ENCODE assay signal across 1 cellular context in the genomic region with DNA sequence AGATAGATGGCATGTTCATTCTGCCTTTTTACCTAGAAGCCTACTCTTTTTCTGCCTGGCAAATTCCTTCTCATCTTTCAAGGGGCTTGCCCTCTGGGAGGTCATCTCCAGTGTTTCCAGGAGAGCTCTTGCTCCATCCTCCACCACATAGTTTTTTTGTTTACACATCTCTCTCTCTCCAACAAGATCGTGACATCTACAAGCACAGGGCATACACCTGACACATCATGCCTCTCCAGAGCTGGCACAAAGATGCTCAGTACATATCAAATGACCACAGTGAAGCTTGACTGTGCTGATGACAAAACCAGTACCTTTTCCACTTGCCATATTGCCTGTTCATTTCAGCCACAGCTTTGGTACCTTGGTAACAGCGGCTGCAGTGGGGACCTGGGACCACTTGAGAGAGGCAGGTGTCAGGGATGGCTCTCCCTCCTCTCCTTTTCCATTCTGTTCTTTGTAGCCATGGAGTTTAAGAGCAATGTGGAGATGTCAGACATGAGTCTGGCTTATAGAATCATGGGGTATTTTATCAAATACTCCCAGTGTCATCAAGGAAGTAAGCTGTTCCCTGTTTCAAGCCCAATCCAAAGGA.
TF ChIP-seq lines count a peak whose summit lies in the region.

No MANE protein-coding gene starts in this region.

TF ChIP-seq in A549, 52 proteins besides CTCF, POLR2A, EP300 and RAD21 (continued from another document):
- TF ChIP-seq, protein P1, sequence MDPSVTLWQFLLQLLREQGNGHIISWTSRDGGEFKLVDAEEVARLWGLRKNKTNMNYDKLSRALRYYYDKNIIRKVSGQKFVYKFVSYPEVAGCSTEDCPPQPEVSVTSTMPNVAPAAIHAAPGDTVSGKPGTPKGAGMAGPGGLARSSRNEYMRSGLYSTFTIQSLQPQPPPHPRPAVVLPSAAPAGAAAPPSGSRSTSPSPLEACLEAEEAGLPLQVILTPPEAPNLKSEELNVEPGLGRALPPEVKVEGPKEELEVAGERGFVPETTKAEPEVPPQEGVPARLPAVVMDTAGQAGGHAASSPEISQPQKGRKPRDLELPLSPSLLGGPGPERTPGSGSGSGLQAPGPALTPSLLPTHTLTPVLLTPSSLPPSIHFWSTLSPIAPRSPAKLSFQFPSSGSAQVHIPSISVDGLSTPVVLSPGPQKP (IDR thresholded peaks at IDR 0.05; ENCODE audit: low read depth, low read length) = no peak
- no peak for TF ChIP-seq HOXB13 (CRISPR knock-in tag; IDR thresholded peaks at IDR 0.05; ENCODE audit: low read depth)
- TF ChIP-seq USF2 (IDR thresholded peaks at IDR 0.05) = no peak
- TF ChIP-seq HMGXB4 (CRISPR knock-in tag; IDR thresholded peaks at IDR 0.05; ENCODE audit: borderline replicate concordance) = no peak
- TF ChIP-seq EHF (CRISPR knock-in tag; IDR thresholded peaks at IDR 0.05) = no peak
- TF ChIP-seq, protein P2, sequence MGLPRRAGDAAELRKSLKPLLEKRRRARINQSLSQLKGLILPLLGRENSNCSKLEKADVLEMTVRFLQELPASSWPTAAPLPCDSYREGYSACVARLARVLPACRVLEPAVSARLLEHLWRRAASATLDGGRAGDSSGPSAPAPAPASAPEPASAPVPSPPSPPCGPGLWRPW (IDR thresholded peaks at IDR 0.05) = no peak
- no peak for TF ChIP-seq GATA3 (IDR thresholded peaks at IDR 0.05; ENCODE audit: borderline replicate concordance)
- TF ChIP-seq PBX3 (IDR thresholded peaks at IDR 0.05) = no peak
